21 cellular contexts compared by ENCODE assay signal in genomic region chr4:176478076-176478475, GRCh38.
"Had no signal": no experiment of that assay in that cellular context is flagged by ENCODE, and none has a peak within 500 bp of the region (broad histone marks: within the 10 kb centered on the region; RNA-seq: fewer than 3 reads in every experiment).

No MANE protein-coding gene starts in this region.

- ATAC-seq: foreskin keratinocyte, natural killer cell, sciatic nerve had no signal

- H3K27me3 ChIP-seq: ascending aorta, cardiac muscle cell, foreskin keratinocyte, upper lobe of left lung had no signal

- H3K9me3 ChIP-seq: ascending aorta, prostate gland had no signal

- DNase-seq: activated CD4-positive, alpha-beta memory T cell treated with anti-CD3 and anti-CD28 coated beads for 36 hours; activated gamma-delta T cell treated with Interleukin-2 at 50 U/mL for 16 hours; activated naive CD8-positive, alpha-beta T cell treated with anti-CD3 and anti-CD28 coated beads, Interleukin-2, amount 10 ng/mL, durations not matched to agents 7 days and 5 days; activated T-cell treated with anti-CD3 and anti-CD28 coated beads, Interleukin-2, amount 50 U/mL, for 48 hours; effector CD8-positive, alpha-beta T cell; foreskin keratinocyte; head of caudate nucleus; mammary epithelial cell; natural killer cell; occipital lobe; stimulated activated CD4-positive, alpha-beta T cell treated with anti-CD3 and anti-CD28 coated beads, Interleukin-12 subunit alpha, Interleukin-12 subunit beta, amount 100 ng/mL, for 4 hours; stimulated activated naive CD4-positive, alpha-beta T cell; substantia nigra; upper lobe of left lung had no signal

- H3K4me1 ChIP-seq: ascending aorta, foreskin keratinocyte, prostate gland, upper lobe of left lung had no signal

- H3K36me3 ChIP-seq: ascending aorta, cardiac muscle cell, prostate gland, upper lobe of left lung had no signal

- H3K4me3 ChIP-seq: ascending aorta, cardiac muscle cell, coronary artery, prostate gland, upper lobe of left lung had no signal

- H3K27ac ChIP-seq: ascending aorta, cardiac muscle cell, coronary artery, epithelial cell of prostate, foreskin keratinocyte, prostate gland, upper lobe of left lung, VCaP had no signal
